ENCODE assay signal across 24 cellular contexts in the genomic region with DNA sequence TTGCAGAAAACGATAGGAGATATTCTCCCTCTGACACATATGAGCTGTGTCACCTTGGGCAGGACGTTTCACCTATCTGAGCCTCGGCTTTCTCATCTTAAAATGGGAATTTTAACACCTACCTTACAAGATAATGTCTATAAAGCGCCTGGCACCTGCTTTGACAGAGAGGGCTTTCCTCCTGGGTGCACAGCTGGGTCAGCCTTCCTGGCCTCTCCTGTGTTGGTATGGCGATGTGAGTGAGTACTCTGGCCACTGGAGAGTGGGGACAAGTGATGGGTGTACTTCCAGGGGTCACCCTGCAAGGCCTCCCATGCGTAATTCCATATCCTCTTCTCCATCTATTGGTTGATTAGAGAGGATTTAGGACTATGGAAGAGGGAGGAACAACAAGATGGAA.
"Had no signal": no experiment of that assay in that cellular context is flagged by ENCODE, and none has a peak within 500 bp of the region (broad histone marks: within the 10 kb centered on the region; RNA-seq: fewer than 3 reads in every experiment).

No MANE protein-coding gene starts in this region.

- H3K9me3 ChIP-seq: MG63 had no signal

- H3K9ac ChIP-seq: KMS-11 had no signal

- H3K4me2 ChIP-seq: KMS-11 had no signal

- H3K27me3 ChIP-seq: MG63 had no signal

- H3K4me3 ChIP-seq: MG63 had no signal

- H3K27ac ChIP-seq: KMS-11 had no signal

- H3K36me3 ChIP-seq: MG63 had no signal

- DNase-seq: Karpas-422, Kasumi-1, KG1, MG63, MM.1S, MV-4-11, NCI-H1048, NCI-H1417 treated with DMSO at 0.1 percent for 48 hours, NCI-H1436, NCI-H1436 treated with DMSO at 0.1 percent for 48 hours, NCI-H146, NCI-H1694 treated with DMSO at 0.1 percent for 48 hours, NCI-H187, NCI-H187 treated with DMSO at 0.1 percent for 48 hours, NCI-H1930, NCI-H2081 treated with DMSO at 0.1 percent for 48 hours, NCI-H2107, NCI-H2171, NCI-H2171 treated with DMSO at 0.1 percent for 48 hours, NCI-H2227 treated with DMSO at 0.1 percent for 48 hours, NCI-H226, NCI-H446, NCI-H446 treated with DMSO at 0.1 percent for 48 hours had no signal
